Comparison of ENCODE assay signal across 8 cellular contexts in genomic region chr20:46438156-46438750, GRCh38. TPM values are rescaled to one million over a fixed set of nuclear protein-coding genes. Genes with fewer than 3 reads are reported as not detected.
DNase-seq lines count a peak whose midpoint lies in the region; ATAC-seq and TF ChIP-seq lines count a peak whose summit lies in the region.

No MANE protein-coding gene starts in this region.

- TF ChIP-seq CTCF in LNCAP (IDR thresholded peaks at IDR 0.05) (peak; percentile 48), RWPE1 (conservative IDR thresholded peaks at IDR 0.05; ENCODE audit: low read depth) (no peak; the same call in 1 of the 2 replicates), epithelial cell of esophagus (IDR thresholded peaks at IDR 0.05; ENCODE audit: insufficient read depth, low read depth, low read length, missing control alignments) (peak; percentile 56)

- no peaks in the 10 kb centered on the region for H3K9me3 Mint-ChIP-seq in activated CD4-positive, alpha-beta T cell treated with anti-CD3 and anti-CD28 coated beads for 36 hours (ENCODE audit: low read depth)

- H3K4me3 ChIP-seq in epithelial cell of esophagus (ENCODE audit: low read length) = no peak overlapping the region

- peak; percentile 44 for ATAC-seq in activated CD4-positive, alpha-beta T cell treated with anti-CD3 and anti-CD28 coated beads for 36 hours
- no peak for ATAC-seq in HG02885 (IDR thresholded peaks at IDR 0.05; ENCODE audit: poor library complexity, unreplicated experiment)
- no peak for ATAC-seq in HG02678 (IDR thresholded peaks at IDR 0.05; ENCODE audit: unreplicated experiment)

- no peak overlapping the region for H3K27ac ChIP-seq in RWPE1

- no peaks in the 10 kb centered on the region for H3K36me3 Mint-ChIP-seq in activated CD4-positive, alpha-beta T cell treated with anti-CD3 and anti-CD28 coated beads for 36 hours (ENCODE audit: low read depth)

- POLR2A ChIA-PET in activated CD4-positive, alpha-beta T cell treated with anti-CD3 and anti-CD28 coated beads for 36 hours (lab: Charles Lee) = interaction anchor here (0.6 kb wide), 2 partner anchors 14 to 16 kb away, joined by 4 read pairs; no protein-coding TSS in a partner anchor
- POLR2A ChIA-PET in RWPE1 (lab: Yijun Ruan, JAX; ENCODE audit: low non-redundant PET) = interaction anchor here (0.6 kb wide), 1 partner anchor 502 kb away, joined by 3 read pairs; no protein-coding TSS in a partner anchor

- H3K4me1 Mint-ChIP-seq in activated CD4-positive, alpha-beta T cell treated with anti-CD3 and anti-CD28 coated beads for 36 hours = no peaks in the 10 kb centered on the region

- intact Hi-C loops in activated CD4-positive, alpha-beta T cell treated with anti-CD3 and anti-CD28 coated beads for 36 hours (cut with DNase I, micrococcal nuclease) = loop anchor here (1.0 to 2.0 kb wide), 2 partner anchors 131 to 305 kb away; no protein-coding TSS in a partner anchor

- no peak overlapping the region for H3K4me3 Mint-ChIP-seq in activated CD4-positive, alpha-beta T cell treated with anti-CD3 and anti-CD28 coated beads for 36 hours

- no peak overlapping the region for H3K27ac Mint-ChIP-seq in activated CD4-positive, alpha-beta T cell treated with anti-CD3 and anti-CD28 coated beads for 36 hours

- H3K27me3 Mint-ChIP-seq in activated CD4-positive, alpha-beta T cell treated with anti-CD3 and anti-CD28 coated beads for 36 hours = peaks cover 9% of the 10 kb centered on the region

- peak; percentile 28 for DNase-seq in activated CD4-positive, alpha-beta T cell treated with anti-CD3 and anti-CD28 coated beads for 36 hours
- no peak for DNase-seq in activated CD4-positive, alpha-beta T cell treated with anti-CD3 and anti-CD28 coated beads, Interleukin-2, amount 50 U/mL, for 48 hours
- DNase-seq in RWPE1 (ENCODE audit: low spot score) (peak; percentile 67), epithelial cell of esophagus (ENCODE audit: low read depth) (peak; percentile 42), pons (ENCODE audit: low spot score) (peak; percentile 92)

- CTCF ChIA-PET in activated CD4-positive, alpha-beta T cell treated with anti-CD3 and anti-CD28 coated beads for 36 hours (lab: Charles Lee) = interaction anchor here (0.7 to 1.9 kb wide), 8 partner anchors 10 to 306 kb away, joined by 3 to 19 read pairs (median 4); no protein-coding TSS in a partner anchor
- CTCF ChIA-PET in RWPE1 (lab: Yijun Ruan, JAX) = interaction anchor here (0.6 to 2.2 kb wide), 14 partner anchors 11 to 826 kb away, joined by 3 to 13 read pairs (median 4); no protein-coding TSS in a partner anchor

RNA-seq across cellular contexts. Expression of gene ELMO2, which starts 31.8 kb away (rescaled TPM):
- total RNA-seq in activated CD4-positive, alpha-beta T cell treated with anti-CD3 and anti-CD28 coated beads for 36 hours = 10 to 100 TPM; 47.4 to 54.6 TPM

Comparison
In these comparisons a context has a peak if more than half of its experiments do, and no peak if none do; other contexts are left out.
1. DNase-seq: peak in activated CD4-positive, alpha-beta T cell treated with anti-CD3 and anti-CD28 coated beads for 36 hours (single experiment), RWPE1 (single experiment), epithelial cell of esophagus (single experiment) and pons (single experiment); none in activated CD4-positive, alpha-beta T cell treated with anti-CD3 and anti-CD28 coated beads, Interleukin-2, amount 50 U/mL, for 48 hours (0 of 2).